Comparison of ENCODE assay signal across 22 cellular contexts in the genomic region with DNA sequence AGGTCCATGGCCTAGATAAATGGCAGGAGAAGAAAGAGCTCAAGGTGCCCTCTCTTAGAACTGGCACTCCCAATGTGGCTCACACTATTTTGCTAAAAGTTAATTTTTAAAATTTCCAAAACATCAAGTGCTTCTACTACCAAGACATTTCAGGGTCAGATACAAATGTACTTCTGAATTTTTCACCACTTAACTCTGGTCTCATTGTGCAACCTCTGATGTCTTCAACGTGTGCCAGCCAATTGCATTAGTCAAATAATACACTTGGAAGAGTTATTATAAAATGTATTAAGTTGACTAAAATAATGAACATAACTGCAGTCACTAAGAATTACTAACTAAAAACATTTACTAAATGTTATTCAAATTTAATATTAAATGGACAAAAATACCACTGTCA. TPM values are rescaled to one million over a fixed set of nuclear protein-coding genes. Genes with fewer than 3 reads are reported as not detected.
DNase-seq lines count a peak whose midpoint lies in the region; ATAC-seq and TF ChIP-seq lines count a peak whose summit lies in the region.
"Had no signal": no experiment of that assay in that cellular context is flagged by ENCODE, and none has a peak within 500 bp of the region (broad histone marks: within the 10 kb centered on the region; RNA-seq: fewer than 3 reads in every experiment).

No MANE protein-coding gene starts in this region.

- H3K27me3 ChIP-seq in left ventricle myocardium inferior (ENCODE audit: low read depth): no peaks in the 10 kb centered on the region
- no peaks in the 10 kb centered on the region for H3K27me3 ChIP-seq in left lung
- H3K27me3 ChIP-seq in upper lobe of left lung: no peaks in the 10 kb centered on the region
- H3K27me3 ChIP-seq: BLaER1 treated with 17β-estradiol and CSF1 and Interleukin-3, amounts not matched to agents 10 nM and 100 nM had no signal

- peak overlapping the region; percentile 82 for H3K27ac ChIP-seq in left ventricle myocardium inferior (replicated peaks)
- H3K27ac ChIP-seq in left lung: peak overlapping the region in 1 of 2 donors; percentile 39
- peak overlapping the region; percentile 9 to 71 (median 46) for H3K27ac ChIP-seq in upper lobe of left lung
- H3K27ac ChIP-seq: BLaER1 treated with 17β-estradiol and CSF1 and Interleukin-3, amounts not matched to agents 10 nM and 100 nM had no signal

- H3K9me3 ChIP-seq in left ventricle myocardium inferior (replicated peaks) (no peaks in the 10 kb centered on the region), left lung (no peaks in the 10 kb centered on the region), upper lobe of left lung (no peaks in the 10 kb centered on the region)

- H3K4me3 ChIP-seq in left ventricle myocardium inferior: no peak overlapping the region
- no peak overlapping the region for H3K4me3 ChIP-seq in left lung
- no peak overlapping the region for H3K4me3 ChIP-seq in upper lobe of left lung
- H3K4me3 ChIP-seq: BLaER1 treated with 17β-estradiol and CSF1 and Interleukin-3, amounts not matched to agents 10 nM and 100 nM; GM23338 had no signal

- TF ChIP-seq CTCF in left ventricle myocardium inferior (IDR thresholded peaks at IDR 0.05; ENCODE audit: borderline replicate concordance) (no peak), left lung (IDR thresholded peaks at IDR 0.05) (no peak), upper lobe of left lung (IDR thresholded peaks at IDR 0.05) (no peak)

- WGBS in upper lobe of left lung, 2 donors: 29 to 44% methylated on average over 1 of the region's 1 CpG

- peaks cover 58% of the 10 kb centered on the region for H3K4me1 ChIP-seq in left ventricle myocardium inferior
- H3K4me1 ChIP-seq in left lung: peaks cover 4 to 50% of the 10 kb centered on the region in 2 donors
- peaks cover 14 to 56% (median 36%) of the 10 kb centered on the region in 4 donors for H3K4me1 ChIP-seq in upper lobe of left lung

- DNase-seq in left ventricle myocardium inferior: no peak
- no peak for DNase-seq in Right ventricle myocardium superior
- DNase-seq in amniotic epithelial cell (ENCODE audit: low read depth): peak; percentile 17
- DNase-seq in left lung: no peak
- DNase-seq in upper lobe of left lung: no peak
- DNase-seq in NCI-H774 (lab: John Stamatoyannopoulos, UW): no peak
- no peak for DNase-seq in ACHN
- DNase-seq: 8988T; CD4-positive, CD25-positive, alpha-beta regulatory T cell; CD8-positive, alpha-beta memory T cell; COR-L47; DMS 273 treated with DMSO at 0.1 percent for 48 hours; DMS53; DND-41; EL; HCEC 1CT had no signal

- TF ChIP-seq POLR2A in upper lobe of left lung (IDR thresholded peaks at IDR 0.05): no peak

- H3K36me3 ChIP-seq in left ventricle myocardium inferior (peaks cover 91% of the 10 kb centered on the region), left lung (peaks cover 0 to 90% of the 10 kb centered on the region in 2 donors), upper lobe of left lung (peaks cover 13 to 96% (median 60%) of the 10 kb centered on the region in 4 donors)

- no peak for ATAC-seq in Right ventricle myocardium superior (ENCODE audit: poor library complexity)
- ATAC-seq in left lung: peak; percentile 51
- ATAC-seq in upper lobe of left lung (ENCODE audit: low FRiP score in 2 of 2): no peak
- ATAC-seq in GM18519 (IDR thresholded peaks at IDR 0.05; ENCODE audit: low FRiP score, unreplicated experiment): no peak
- ATAC-seq: GM23338 had no signal

- in situ Hi-C loops in ACHN (cut with HindIII; ENCODE audit: low pct_ligation_motif_present, low pct_unique_long_range_greater_than_20kb, low sequenced_read_pairs): no loop called here

- intact Hi-C loops in left ventricle myocardium inferior (cut with micrococcal nuclease) (no loop called here), Right ventricle myocardium superior (cut with DNase I) (no loop called here), left lung (cut with DNase I) (no loop called here)

- TF ChIP-seq EP300 in upper lobe of left lung (IDR thresholded peaks at IDR 0.05): no peak

RNA-seq across cellular contexts. Expression of a gene that starts 11.9 kb away (rescaled TPM):
- total RNA-seq in left ventricle myocardium inferior (5.4 TPM), Right ventricle myocardium superior (3.9 TPM), left lung (10 to 100 TPM in 1 of 2 donors, 1 to 10 TPM in 1; 8.4 to 12.1 TPM), upper lobe of left lung (10 to 100 TPM in 4 of 6 donors, 1 to 10 TPM in 2; 5.5 to 43.0 (median 10.6) TPM)

RNA-seq across cellular contexts. Expression of a gene that starts 41.3 kb away (rescaled TPM):
- total RNA-seq in left ventricle myocardium inferior (not detected), Right ventricle myocardium superior (not detected), left lung (not detected), upper lobe of left lung (not detected)
- total RNA-seq: A673; B cell; CD4-positive, CD25-positive, alpha-beta regulatory T cell; CD8-positive, alpha-beta memory T cell; G401; GM23338 had no signal

RNA-seq across cellular contexts. Expression of a gene that starts 58.2 kb away (rescaled TPM):
- 24.5 TPM for total RNA-seq in left ventricle myocardium inferior
- total RNA-seq in Right ventricle myocardium superior: 17.6 TPM
- total RNA-seq in left lung: 10 to 100 TPM; 56.0 to 80.1 TPM
- total RNA-seq in upper lobe of left lung: 100 to 1,000 TPM in 2 of 6 donors, 10 to 100 TPM in 4; 81.5 to 275 (median 96.6) TPM
